Comparison of ENCODE assay signal across 31 cellular contexts in the genomic region with DNA sequence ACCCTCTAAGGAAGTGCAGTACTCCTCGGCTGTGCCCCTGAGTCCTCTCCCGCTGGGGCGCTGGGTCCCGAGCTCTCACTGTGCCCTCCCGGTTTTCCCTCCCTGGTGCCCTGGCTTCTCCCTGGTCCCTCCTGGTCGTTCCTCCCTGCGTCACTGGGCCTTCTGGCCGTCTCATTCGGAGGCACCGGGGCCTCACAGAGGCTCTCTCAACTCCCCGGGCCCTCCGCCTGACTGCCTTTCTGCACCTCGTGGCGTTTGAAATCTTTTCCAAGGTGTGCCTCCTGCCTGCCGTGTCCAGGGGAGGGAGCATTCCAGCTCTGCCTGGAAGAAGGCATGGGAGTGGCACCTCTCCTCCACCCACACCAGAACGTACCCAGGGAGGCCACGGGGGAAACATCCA.
"Had no signal": no experiment of that assay in that cellular context is flagged by ENCODE, and none has a peak within 500 bp of the region (broad histone marks: within the 10 kb centered on the region; RNA-seq: fewer than 3 reads in every experiment).

No MANE protein-coding gene starts in this region.

- ATAC-seq: activated CD4-positive, alpha-beta T cell treated with anti-CD3 and anti-CD28 coated beads for 36 hours; activated CD8-positive, alpha-beta memory T cell treated with anti-CD3 and anti-CD28 coated beads, Interleukin-2, amount 10 ng/mL, durations not matched to agents 7 days and 5 days; activated CD8-positive, alpha-beta T cell treated with anti-CD3 and anti-CD28 coated beads, Interleukin-2, amount 10 ng/mL, durations not matched to agents 7 days and 5 days; activated naive CD8-positive, alpha-beta T cell treated with anti-CD3 and anti-CD28 coated beads, Interleukin-2, amount 50 U/mL, for 24 hours; body of pancreas; effector memory CD8-positive, alpha-beta T cell; gastroesophageal sphincter; T-cell had no signal

- H3K27me3 ChIP-seq: adrenal gland, body of pancreas had no signal

- H3K4me3 ChIP-seq: adrenal gland, body of pancreas, esophagus squamous epithelium, gastroesophageal sphincter had no signal

- DNase-seq: activated CD4-positive, alpha-beta memory T cell treated with anti-CD3 and anti-CD28 coated beads for 36 hours; activated CD4-positive, alpha-beta T cell treated with anti-CD3 and anti-CD28 coated beads for 36 hours; activated CD4-positive, alpha-beta T cell treated with anti-CD3 and anti-CD28 coated beads, Interleukin-2, amount 10 ng/mL, durations not matched to agents 24 days and 14 days; activated CD4-positive, CD25-positive, alpha-beta regulatory T cell; activated CD4-positive, CD25-positive, alpha-beta regulatory T cell treated with anti-CD3 and anti-CD28 coated beads, Interleukin-2, amount 50 U/mL, for 72 hours; activated CD8-positive, alpha-beta memory T cell treated with anti-CD3 and anti-CD28 coated beads, Interleukin-2, amount 10 ng/mL, durations not matched to agents 7 days and 5 days; activated CD8-positive, alpha-beta memory T cell treated with anti-CD3 and anti-CD28 coated beads, Interleukin-2, amount 50 U/mL, for 4 hours; activated CD8-positive, alpha-beta T cell treated with anti-CD3 and anti-CD28 coated beads, Interleukin-2, amount 10 ng/mL, durations not matched to agents 7 days and 5 days; activated effector memory CD4-positive, alpha-beta T cell treated with anti-CD3 and anti-CD28 coated beads, Interleukin-2, amount 50 U/mL, for 16 hours; activated naive CD4-positive, alpha-beta T cell treated with anti-CD3 and anti-CD28 coated beads for 36 hours; activated naive CD8-positive, alpha-beta T cell treated with anti-CD3 and anti-CD28 coated beads for 36 hours; activated naive CD8-positive, alpha-beta T cell treated with anti-CD3 and anti-CD28 coated beads, Interleukin-2, amount 50 U/mL, for 24 hours; activated T-cell treated with anti-CD3 and anti-CD28 coated beads, Interleukin-2, amount 50 U/mL, for 1 hour; activated T-cell treated with anti-CD3 and anti-CD28 coated beads, Interleukin-2, amount 50 U/mL, for 48 hours; adrenal gland; amygdala; aorta; body of pancreas; caudate nucleus; cortex of kidney; dermis blood vessel endothelial cell; effector CD4-positive, alpha-beta T cell; effector memory CD8-positive, alpha-beta T cell; erythroblast; esophagus squamous epithelium; foreskin melanocyte; SW 1271; T-cell; T1000 had no signal

- H3K9me3 ChIP-seq: adrenal gland, body of pancreas, esophagus squamous epithelium, gastroesophageal sphincter had no signal

- H3K4me1 ChIP-seq: adrenal gland had no signal

- H3K36me3 ChIP-seq: adrenal gland, esophagus squamous epithelium, gastroesophageal sphincter had no signal

- FAIRE-seq: colon had no signal

- H3K27ac ChIP-seq: adrenal gland, body of pancreas, esophagus squamous epithelium, gastroesophageal sphincter had no signal
